In the genomic region with DNA sequence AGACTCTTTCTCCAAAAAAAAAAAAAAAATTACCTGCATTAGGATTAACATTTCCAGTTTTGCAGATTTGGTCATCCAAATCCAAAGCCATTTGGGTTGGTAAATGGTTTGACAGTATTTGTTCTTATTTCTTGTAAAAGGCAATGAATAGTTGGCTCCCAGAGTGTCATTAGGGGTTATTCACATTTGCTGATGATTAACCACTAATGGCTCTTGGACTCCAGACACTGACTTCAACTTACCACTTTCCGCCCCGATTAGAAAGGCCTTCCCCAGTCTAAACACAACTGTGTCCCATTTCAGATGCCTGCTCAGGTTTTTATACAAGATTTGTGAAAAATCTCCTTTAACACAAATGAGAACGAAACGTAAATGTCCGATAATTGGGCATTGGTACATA, we compare ENCODE assay signal across 2 cellular contexts.
TF ChIP-seq lines count a peak whose summit lies in the region.

No MANE protein-coding gene starts in this region.

TF ChIP-seq in HCT116, 20 proteins besides CTCF, POLR2A, EP300 and RAD21 (continued from another document):
- TF ChIP-seq EZH2 (IDR thresholded peaks at IDR 0.05), result no peak
- TF ChIP-seq ZNF274 (IDR thresholded peaks at IDR 0.05; ENCODE audit: low read depth, low read length), result no peak
- no peak for TF ChIP-seq SRF (IDR thresholded peaks at IDR 0.05; ENCODE audit: low read depth)
- no peak for TF ChIP-seq POLR2AphosphoS5 (IDR thresholded peaks at IDR 0.05; ENCODE audit: low read depth, low read length)
- TF ChIP-seq, protein P1, sequence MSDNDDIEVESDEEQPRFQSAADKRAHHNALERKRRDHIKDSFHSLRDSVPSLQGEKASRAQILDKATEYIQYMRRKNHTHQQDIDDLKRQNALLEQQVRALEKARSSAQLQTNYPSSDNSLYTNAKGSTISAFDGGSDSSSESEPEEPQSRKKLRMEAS (IDR thresholded peaks at IDR 0.05), result no peak
- TF ChIP-seq EZH2phosphoT487 (IDR thresholded peaks at IDR 0.05; ENCODE audit: borderline replicate concordance), result no peak
- TF ChIP-seq SIN3A (IDR thresholded peaks at IDR 0.05; ENCODE audit: low read depth), result no peak
- TF ChIP-seq YY1 (IDR thresholded peaks at IDR 0.05; ENCODE audit: extremely low read depth, insufficient replicate concordance, low read depth, low read length), result no peak
- no peak for TF ChIP-seq TCF7L2 (IDR thresholded peaks at IDR 0.05; ENCODE audit: borderline replicate concordance, extremely low read depth, insufficient read depth, insufficient read length)

TF ChIP-seq in liver, 16 proteins besides CTCF, POLR2A, EP300 and RAD21 (continued from another document):
- TF ChIP-seq, protein P1 (IDR thresholded peaks at IDR 0.05), result no peak
- peak; percentile 70 to 79 for TF ChIP-seq RXRA (IDR thresholded peaks at IDR 0.05)
- peak; percentile 68 to 75 for TF ChIP-seq HNF4A (conservative IDR thresholded peaks at IDR 0.05)
- TF ChIP-seq, protein P2, sequence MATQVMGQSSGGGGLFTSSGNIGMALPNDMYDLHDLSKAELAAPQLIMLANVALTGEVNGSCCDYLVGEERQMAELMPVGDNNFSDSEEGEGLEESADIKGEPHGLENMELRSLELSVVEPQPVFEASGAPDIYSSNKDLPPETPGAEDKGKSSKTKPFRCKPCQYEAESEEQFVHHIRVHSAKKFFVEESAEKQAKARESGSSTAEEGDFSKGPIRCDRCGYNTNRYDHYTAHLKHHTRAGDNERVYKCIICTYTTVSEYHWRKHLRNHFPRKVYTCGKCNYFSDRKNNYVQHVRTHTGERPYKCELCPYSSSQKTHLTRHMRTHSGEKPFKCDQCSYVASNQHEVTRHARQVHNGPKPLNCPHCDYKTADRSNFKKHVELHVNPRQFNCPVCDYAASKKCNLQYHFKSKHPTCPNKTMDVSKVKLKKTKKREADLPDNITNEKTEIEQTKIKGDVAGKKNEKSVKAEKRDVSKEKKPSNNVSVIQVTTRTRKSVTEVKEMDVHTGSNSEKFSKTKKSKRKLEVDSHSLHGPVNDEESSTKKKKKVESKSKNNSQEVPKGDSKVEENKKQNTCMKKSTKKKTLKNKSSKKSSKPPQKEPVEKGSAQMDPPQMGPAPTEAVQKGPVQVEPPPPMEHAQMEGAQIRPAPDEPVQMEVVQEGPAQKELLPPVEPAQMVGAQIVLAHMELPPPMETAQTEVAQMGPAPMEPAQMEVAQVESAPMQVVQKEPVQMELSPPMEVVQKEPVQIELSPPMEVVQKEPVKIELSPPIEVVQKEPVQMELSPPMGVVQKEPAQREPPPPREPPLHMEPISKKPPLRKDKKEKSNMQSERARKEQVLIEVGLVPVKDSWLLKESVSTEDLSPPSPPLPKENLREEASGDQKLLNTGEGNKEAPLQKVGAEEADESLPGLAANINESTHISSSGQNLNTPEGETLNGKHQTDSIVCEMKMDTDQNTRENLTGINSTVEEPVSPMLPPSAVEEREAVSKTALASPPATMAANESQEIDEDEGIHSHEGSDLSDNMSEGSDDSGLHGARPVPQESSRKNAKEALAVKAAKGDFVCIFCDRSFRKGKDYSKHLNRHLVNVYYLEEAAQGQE (IDR thresholded peaks at IDR 0.05), result no peak
- TF ChIP-seq SP1 (IDR thresholded peaks at IDR 0.05), result peak; percentile 90
- peak; percentile 55 for TF ChIP-seq YY1 (IDR thresholded peaks at IDR 0.05)
- TF ChIP-seq HNF4G (IDR thresholded peaks at IDR 0.05), result peak; percentile 42
- no peak for TF ChIP-seq FOXA1 (IDR thresholded peaks at IDR 0.05)
